Comparison of ENCODE assay signal across 1 cellular context in genomic region chr9:72364679-72365524, GRCh38.
TF ChIP-seq lines count a peak whose summit lies in the region.

A gene with protein sequence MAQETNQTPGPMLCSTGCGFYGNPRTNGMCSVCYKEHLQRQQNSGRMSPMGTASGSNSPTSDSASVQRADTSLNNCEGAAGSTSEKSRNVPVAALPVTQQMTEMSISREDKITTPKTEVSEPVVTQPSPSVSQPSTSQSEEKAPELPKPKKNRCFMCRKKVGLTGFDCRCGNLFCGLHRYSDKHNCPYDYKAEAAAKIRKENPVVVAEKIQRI (minus strand): TSS chr9:72365208. CDS start chr9:72360778, 4,430 bp downstream.

TF ChIP-seq in H1, 55 proteins besides CTCF, POLR2A, EP300 and RAD21 (continued from another document):
- TF ChIP-seq GTF2F1 (IDR thresholded peaks at IDR 0.05; ENCODE audit: borderline replicate concordance, low read depth, low read length) (0 out of 2 replicates have a peak, but pooled peaks have one; percentile 61), ASH2L (IDR thresholded peaks at IDR 0.05; ENCODE audit: low read length) (no peak), TAF1 (IDR thresholded peaks at IDR 0.05; ENCODE audit: low read depth, low read length) (peak; percentile 100), TAF7 (optimal IDR thresholded peaks at IDR 0.05; ENCODE audit: borderline replicate concordance, low read depth, low read length) (peak; percentile 99), EZH2 (IDR thresholded peaks at IDR 0.05; ENCODE audit: low read depth, low read length, severe bottlenecking) (no peak), NRF1 (IDR thresholded peaks at IDR 0.05; ENCODE audit: low read depth, low read length) (no peak), SIN3A (conservative IDR thresholded peaks at IDR 0.05 in 1 of 2, IDR thresholded peaks at IDR 0.05 in 1 of 2; ENCODE audit: low read depth in 1 of 2, low read length in 2 of 2) (peak in 1 of 2 experiments; percentile 61; a peak in 2 of 4 replicates), TEAD4 (IDR thresholded peaks at IDR 0.05; ENCODE audit: low read depth, low read length) (no peak), BACH1 (IDR thresholded peaks at IDR 0.05; ENCODE audit: low read length) (peak; percentile 81), TCF12 (IDR thresholded peaks at IDR 0.05; ENCODE audit: low read depth, low read length) (no peak), ATF3 (IDR thresholded peaks at IDR 0.05; ENCODE audit: insufficient read depth, low read depth, low read length) (no peak), YY1 (IDR thresholded peaks at IDR 0.05; ENCODE audit: low read depth, low read length) (peak; percentile 4; the same call in 1 of the 2 replicates), CHD1 (IDR thresholded peaks at IDR 0.05; ENCODE audit: low read depth, low read length) (no peak), SUZ12 (IDR thresholded peaks at IDR 0.05; ENCODE audit: low read length) (no peak), BRCA1 (IDR thresholded peaks at IDR 0.05; ENCODE audit: low read depth, low read length) (no peak), KDM5A (IDR thresholded peaks at IDR 0.05; ENCODE audit: low read length) (no peak), USF2 (IDR thresholded peaks at IDR 0.05; ENCODE audit: low read length) (no peak), SP1 (IDR thresholded peaks at IDR 0.05; ENCODE audit: low read depth, low read length) (peak; percentile 71), EGR1 (IDR thresholded peaks at IDR 0.05; ENCODE audit: borderline replicate concordance, low read depth, low read length) (0 out of 2 replicates have a peak, but pooled peaks have one; percentile 66), SAP30 (IDR thresholded peaks at IDR 0.05; ENCODE audit: insufficient read depth, insufficient replicate concordance, low read length) (no peak), POLR2AphosphoS5 (IDR thresholded peaks at IDR 0.05; ENCODE audit: low read depth, low read length) (peak; percentile 100), CHD7 (IDR thresholded peaks at IDR 0.05; ENCODE audit: insufficient replicate concordance, low read length) (no peak), KDM4A (IDR thresholded peaks at IDR 0.05; ENCODE audit: low read depth, low read length, severe bottlenecking) (peak; percentile 28), RNF2 (IDR thresholded peaks at IDR 0.05; ENCODE audit: borderline replicate concordance, low read depth, low read length, missing control alignments, poor library complexity, severe bottlenecking) (no peak), CHD2 (IDR thresholded peaks at IDR 0.05; ENCODE audit: low read length) (0 out of 2 replicates have a peak, but pooled peaks have one; percentile 5), ZNF274 (IDR thresholded peaks at IDR 0.05; ENCODE audit: borderline replicate concordance, extremely low read depth, low read length) (no peak), E2F6 (IDR thresholded peaks at IDR 0.05) (no peak), CEBPB (IDR thresholded peaks at IDR 0.05; ENCODE audit: low read depth, low read length) (no peak), CREB1 (IDR thresholded peaks at IDR 0.05) (peak; percentile 86), SP4 (IDR thresholded peaks at IDR 0.05; ENCODE audit: low read length) (0 out of 2 replicates have a peak, but pooled peaks have one; percentile 54), JUN (IDR thresholded peaks at IDR 0.05; ENCODE audit: low read depth, low read length) (no peak), POU5F1 (IDR thresholded peaks at IDR 0.05; ENCODE audit: low read depth, low read length) (no peak), HDAC6 (IDR thresholded peaks at IDR 0.05; ENCODE audit: low read depth, low read length) (no peak), FOSL1 (IDR thresholded peaks at IDR 0.05; ENCODE audit: insufficient read depth, low read depth, low read length) (no peak), NANOG (IDR thresholded peaks at IDR 0.05; ENCODE audit: insufficient read depth, low read depth, low read length, poor library complexity, severe bottlenecking) (no peak), CBX5 (IDR thresholded peaks at IDR 0.05; ENCODE audit: low read depth, low read length) (no peak), HDAC2 (IDR thresholded peaks at IDR 0.05; ENCODE audit: borderline replicate concordance in 1 of 2, low read depth in 2 of 2, low read length in 2 of 2) (no peak), SIRT6 (IDR thresholded peaks at IDR 0.05; ENCODE audit: low read length) (no peak), TBP (IDR thresholded peaks at IDR 0.05; ENCODE audit: low read depth, low read length) (peak; percentile 97), SRF (IDR thresholded peaks at IDR 0.05; ENCODE audit: low read depth, low read length) (no peak), JUND (IDR thresholded peaks at IDR 0.05; ENCODE audit: low read length) (peak; percentile 33; the same call in 1 of the 2 replicates), GABPA (IDR thresholded peaks at IDR 0.05; ENCODE audit: borderline replicate concordance, insufficient read depth, low read length) (no peak), MAFK (IDR thresholded peaks at IDR 0.05; ENCODE audit: low read depth, low read length) (peak; percentile 77; the same call in 1 of the 2 replicates), ATF2 (IDR thresholded peaks at IDR 0.05; ENCODE audit: low read length) (no peak), PHF8 (conservative IDR thresholded peaks at IDR 0.05; ENCODE audit: low read depth, low read length) (peak; percentile 89; the same call in 1 of the 2 replicates), SIX5 (IDR thresholded peaks at IDR 0.05; ENCODE audit: low read depth, low read length) (no peak)
- TF ChIP-seq, protein P1, sequence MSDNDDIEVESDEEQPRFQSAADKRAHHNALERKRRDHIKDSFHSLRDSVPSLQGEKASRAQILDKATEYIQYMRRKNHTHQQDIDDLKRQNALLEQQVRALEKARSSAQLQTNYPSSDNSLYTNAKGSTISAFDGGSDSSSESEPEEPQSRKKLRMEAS (IDR thresholded peaks at IDR 0.05): 0 out of 2 replicates have a peak, but pooled peaks have one; percentile 5
